In the genomic region with DNA sequence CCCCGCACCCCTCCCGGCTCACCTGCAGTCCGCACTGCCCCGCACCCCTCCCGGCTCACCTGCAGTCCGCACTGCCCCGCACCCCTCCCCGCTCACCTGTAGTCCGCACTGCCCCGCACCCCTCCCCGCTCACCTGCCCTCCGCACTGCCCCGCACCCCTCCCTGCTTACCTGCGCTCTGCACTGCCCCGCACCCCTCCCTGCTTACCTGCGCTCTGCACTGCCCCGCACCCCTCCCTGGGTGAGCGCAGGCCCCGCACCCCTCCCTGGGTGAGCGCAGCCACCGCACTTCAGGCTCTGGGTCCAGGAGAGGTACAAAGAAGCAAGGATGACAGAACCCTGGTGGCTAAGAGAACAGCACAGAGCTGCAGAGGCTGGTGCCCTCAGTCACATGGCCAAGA, we compare ENCODE assay signal across 6 cellular contexts. TPM values are rescaled to one million over a fixed set of nuclear protein-coding genes. Genes with fewer than 3 reads are reported as not detected.
DNase-seq lines count a peak whose midpoint lies in the region; ATAC-seq and TF ChIP-seq lines count a peak whose summit lies in the region.
"Not testable (repeated sequence)": the region's sequence is repeated elsewhere in the genome, so short reads cannot be mapped to it uniquely, and the experiment has no call there.

No MANE protein-coding gene starts in this region.

- not testable (repeated sequence) for H3K9ac ChIP-seq in GM23248

- ATAC-seq in left lung = not testable (repeated sequence)

- not testable (repeated sequence) for H2AFZ ChIP-seq in GM23248

- H3K9me2 ChIP-seq in GM23248 (ENCODE audit: insufficient read depth) = not testable (repeated sequence)

- H4K20me1 ChIP-seq in GM23248 (ENCODE audit: insufficient read depth) = not testable (repeated sequence)

- not testable (repeated sequence) for H3K27ac ChIP-seq in GM23248, left lung, spleen

- not testable (repeated sequence) for H3K4me3 ChIP-seq in GM23248, left lung, spleen

- peaks cover 32% of the 10 kb centered on the region for H3K4me1 Mint-ChIP-seq in neural crest cell

- not testable (repeated sequence) for H3K4me2 ChIP-seq in GM23248 (ENCODE audit: unreplicated experiment)

- H3K4me1 ChIP-seq in GM23248 (ENCODE audit: insufficient read depth) (peaks cover 29% of the 10 kb centered on the region), left lung (peaks cover 12 to 79% of the 10 kb centered on the region in 2 donors), spleen (peaks cover 38 to 84% (median 79%) of the 10 kb centered on the region in 6 donors)

- DNase-seq in GM23248 (peak; percentile 11), NAMALWA (ENCODE audit: low spot score) (peak; percentile 25), left lung (peak; percentile 10 to 43), spleen (peak; percentile 65)
- DNase-seq in activated effector memory CD4-positive, alpha-beta T cell treated with anti-CD3 and anti-CD28 coated beads, Interleukin-2, amount 50 U/mL, for 16 hours = peak; percentile 19
- not testable (repeated sequence) for DNase-seq in neural crest cell (ENCODE audit: low read depth, low spot score)

- not testable (repeated sequence) for H3K27ac Mint-ChIP-seq in neural crest cell (ENCODE audit: unreplicated experiment)

- peak overlapping the region; percentile 41 for H3K4me3 Mint-ChIP-seq in neural crest cell

- TF ChIP-seq CTCF in left lung (IDR thresholded peaks at IDR 0.05); neural crest cell (conservative IDR thresholded peaks at IDR 0.05); spleen (IDR thresholded peaks at IDR 0.05 in 8 of 11, conservative IDR thresholded peaks at IDR 0.05 in 3 of 11): not testable (repeated sequence)

- H3K27me3 Mint-ChIP-seq in neural crest cell (ENCODE audit: low read depth) = not testable (repeated sequence)

- WGBS in GM23248 (ENCODE audit: low coverage in 1 of 2, low lambda C conversion rate in 2 of 2, missing lambda C conversion rate in 2 of 2), 2 experiments = 84 to 92% methylated on average over 6 to 21 of the region's 21 CpGs
- WGBS in spleen, 5 donors = 93 to 97% (median 97%) methylated on average over 15 to 21 of the region's 21 CpGs

- not testable (repeated sequence) for H3K9me3 ChIP-seq in GM23248 (ENCODE audit: low read depth); left lung; spleen

- not testable (repeated sequence) for H3K9me3 Mint-ChIP-seq in neural crest cell

- H3F3A ChIP-seq in GM23248 (ENCODE audit: insufficient read depth) = peaks cover 20% of the 10 kb centered on the region

- intact Hi-C loops in left lung (cut with DNase I); spleen (cut with DNase I; ENCODE audit: low total_unique reads): not testable (repeated sequence)

- H3K36me3 Mint-ChIP-seq in neural crest cell (ENCODE audit: low read depth) = not testable (repeated sequence)

- in situ Hi-C loops in GM23248 (cut with MboI) = not testable (repeated sequence)

- TF ChIP-seq POLR2A in spleen (IDR thresholded peaks at IDR 0.05) = not testable (repeated sequence)

- not testable (repeated sequence) for H3K36me3 ChIP-seq in GM23248 (ENCODE audit: low read depth); left lung
- peaks cover 0 to 26% (median 0%) of the 10 kb centered on the region in 6 donors for H3K36me3 ChIP-seq in spleen

- H3K27me3 ChIP-seq in GM23248 (replicated peaks; ENCODE audit: insufficient read depth); left lung; spleen (replicated peaks in 1 of 7): not testable (repeated sequence)

- H3K79me2 ChIP-seq in GM23248 (ENCODE audit: insufficient read depth) = peaks cover 89% of the 10 kb centered on the region

RNA-seq across cellular contexts. Expression of gene GAK, which starts 4.5 kb away (rescaled TPM):
- total RNA-seq in GM23248 (2014; rRNA removed; shearing (Covaris generic)) = 86.7 and 88.8 TPM in 2 replicates
- 38.0 and 41.1 TPM in 2 replicates for polyA plus RNA-seq in GM23248 (2016; fragmentation: Nextera tagmentation; extraction: Ambion mirVana)
- total RNA-seq in left lung = 100 to 1,000 TPM; 109 to 121 TPM
- total RNA-seq in neural crest cell = 83.4 and 87.7 TPM in 2 replicates
- total RNA-seq in spleen = 100 to 1,000 TPM; 154 to 212 (median 179) TPM
- polyA plus RNA-seq in spleen = 100 to 1,000 TPM; 112 to 249 (median 203) TPM

RNA-seq across cellular contexts. Expression of gene TMEM175, which starts 4.7 kb away (rescaled TPM):
- 36.5 and 38.3 TPM in 2 replicates for total RNA-seq in GM23248 (2014; rRNA removed; shearing (Covaris generic))
- polyA plus RNA-seq in GM23248 (2016; fragmentation: Nextera tagmentation; extraction: Ambion mirVana) (29.8 and 31.2 TPM in 2 replicates), spleen (10 to 100 TPM; 59.4 to 83.9 (median 78.6) TPM)
- total RNA-seq in left lung (10 to 100 TPM; 29.9 to 31.5 TPM), neural crest cell (15.2 and 22.1 TPM in 2 replicates), spleen (10 to 100 TPM; 38.2 to 76.8 (median 56.6) TPM)

RNA-seq across cellular contexts. Expression of gene DGKQ, which starts 45.8 kb away (rescaled TPM):
- 16.8 and 18.2 TPM in 2 replicates for total RNA-seq in GM23248 (2014; rRNA removed; shearing (Covaris generic))
- polyA plus RNA-seq in GM23248 (2016; fragmentation: Nextera tagmentation; extraction: Ambion mirVana) (1.4 and 1.9 TPM in 2 replicates), spleen (10 to 100 TPM in 1 of 3 donors, 1 to 10 TPM in 2; 6.3 to 15.4 (median 9.3) TPM)
- total RNA-seq in left lung (10 to 100 TPM; 15.8 to 19.8 TPM), neural crest cell (15.0 and 15.7 TPM in 2 replicates), spleen (10 to 100 TPM; 13.6 to 26.3 (median 17.0) TPM)

RNA-seq across cellular contexts. Expression of gene IDUA, which starts 59.3 kb away (rescaled TPM):
- total RNA-seq in GM23248 (2014; rRNA removed; shearing (Covaris generic)) = 26.3 and 30.7 TPM in 2 replicates
- polyA plus RNA-seq in GM23248 (2016; fragmentation: Nextera tagmentation; extraction: Ambion mirVana) (26.4 and 28.8 TPM in 2 replicates), spleen (10 to 100 TPM; 11.5 to 26.5 (median 19.1) TPM)
- total RNA-seq in left lung (10 to 100 TPM; 33.6 to 46.8 TPM), neural crest cell (16.4 and 18.0 TPM in 2 replicates), spleen (10 to 100 TPM; 18.3 to 58.3 (median 37.9) TPM)
